2 cellular contexts compared by ENCODE assay signal in the genomic region with DNA sequence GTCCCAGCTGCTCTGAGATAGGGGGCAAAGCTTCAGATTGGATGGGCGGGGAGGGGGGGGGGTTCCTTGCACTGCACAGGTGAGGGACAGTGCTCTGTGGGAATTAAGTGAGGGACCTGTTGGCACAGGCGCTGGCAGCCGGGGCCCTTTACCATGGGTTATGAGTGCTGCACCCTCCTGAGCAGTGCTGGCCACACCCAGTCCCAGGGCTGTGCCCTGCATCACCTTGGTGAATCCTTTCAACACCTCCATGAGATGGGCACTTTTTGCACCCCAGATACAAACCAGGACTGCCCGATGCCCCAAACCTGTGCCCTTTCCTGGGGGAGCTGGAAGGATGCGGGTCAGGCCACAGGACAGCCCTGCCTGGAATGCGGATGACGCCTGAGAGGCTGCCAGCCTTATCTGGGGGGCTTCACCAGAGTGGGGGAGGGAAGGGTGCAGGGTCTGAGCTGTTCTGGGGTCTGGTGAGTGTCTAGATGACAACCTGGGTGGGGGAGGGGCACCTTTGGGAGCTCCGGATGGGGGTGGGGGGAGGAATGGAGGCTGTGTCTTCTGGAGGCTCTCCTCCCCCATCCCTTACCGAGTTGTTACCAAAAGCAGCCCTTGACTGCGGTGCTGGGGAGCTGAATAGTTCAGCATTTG.
TF ChIP-seq lines count a peak whose summit lies in the region.

No MANE protein-coding gene starts in this region.

TF ChIP-seq in SK-N-SH, 30 proteins besides CTCF, POLR2A, EP300 and RAD21:
- TF ChIP-seq, protein P1, sequence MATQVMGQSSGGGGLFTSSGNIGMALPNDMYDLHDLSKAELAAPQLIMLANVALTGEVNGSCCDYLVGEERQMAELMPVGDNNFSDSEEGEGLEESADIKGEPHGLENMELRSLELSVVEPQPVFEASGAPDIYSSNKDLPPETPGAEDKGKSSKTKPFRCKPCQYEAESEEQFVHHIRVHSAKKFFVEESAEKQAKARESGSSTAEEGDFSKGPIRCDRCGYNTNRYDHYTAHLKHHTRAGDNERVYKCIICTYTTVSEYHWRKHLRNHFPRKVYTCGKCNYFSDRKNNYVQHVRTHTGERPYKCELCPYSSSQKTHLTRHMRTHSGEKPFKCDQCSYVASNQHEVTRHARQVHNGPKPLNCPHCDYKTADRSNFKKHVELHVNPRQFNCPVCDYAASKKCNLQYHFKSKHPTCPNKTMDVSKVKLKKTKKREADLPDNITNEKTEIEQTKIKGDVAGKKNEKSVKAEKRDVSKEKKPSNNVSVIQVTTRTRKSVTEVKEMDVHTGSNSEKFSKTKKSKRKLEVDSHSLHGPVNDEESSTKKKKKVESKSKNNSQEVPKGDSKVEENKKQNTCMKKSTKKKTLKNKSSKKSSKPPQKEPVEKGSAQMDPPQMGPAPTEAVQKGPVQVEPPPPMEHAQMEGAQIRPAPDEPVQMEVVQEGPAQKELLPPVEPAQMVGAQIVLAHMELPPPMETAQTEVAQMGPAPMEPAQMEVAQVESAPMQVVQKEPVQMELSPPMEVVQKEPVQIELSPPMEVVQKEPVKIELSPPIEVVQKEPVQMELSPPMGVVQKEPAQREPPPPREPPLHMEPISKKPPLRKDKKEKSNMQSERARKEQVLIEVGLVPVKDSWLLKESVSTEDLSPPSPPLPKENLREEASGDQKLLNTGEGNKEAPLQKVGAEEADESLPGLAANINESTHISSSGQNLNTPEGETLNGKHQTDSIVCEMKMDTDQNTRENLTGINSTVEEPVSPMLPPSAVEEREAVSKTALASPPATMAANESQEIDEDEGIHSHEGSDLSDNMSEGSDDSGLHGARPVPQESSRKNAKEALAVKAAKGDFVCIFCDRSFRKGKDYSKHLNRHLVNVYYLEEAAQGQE (IDR thresholded peaks at IDR 0.05; ENCODE audit: low read depth, low read length): no peak
- TF ChIP-seq, protein P2, sequence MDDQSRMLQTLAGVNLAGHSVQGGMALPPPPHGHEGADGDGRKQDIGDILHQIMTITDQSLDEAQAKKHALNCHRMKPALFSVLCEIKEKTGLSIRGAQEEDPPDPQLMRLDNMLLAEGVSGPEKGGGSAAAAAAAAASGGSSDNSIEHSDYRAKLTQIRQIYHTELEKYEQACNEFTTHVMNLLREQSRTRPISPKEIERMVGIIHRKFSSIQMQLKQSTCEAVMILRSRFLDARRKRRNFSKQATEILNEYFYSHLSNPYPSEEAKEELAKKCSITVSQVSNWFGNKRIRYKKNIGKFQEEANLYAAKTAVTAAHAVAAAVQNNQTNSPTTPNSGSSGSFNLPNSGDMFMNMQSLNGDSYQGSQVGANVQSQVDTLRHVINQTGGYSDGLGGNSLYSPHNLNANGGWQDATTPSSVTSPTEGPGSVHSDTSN (IDR thresholded peaks at IDR 0.05): no peak
- TF ChIP-seq, protein P3, sequence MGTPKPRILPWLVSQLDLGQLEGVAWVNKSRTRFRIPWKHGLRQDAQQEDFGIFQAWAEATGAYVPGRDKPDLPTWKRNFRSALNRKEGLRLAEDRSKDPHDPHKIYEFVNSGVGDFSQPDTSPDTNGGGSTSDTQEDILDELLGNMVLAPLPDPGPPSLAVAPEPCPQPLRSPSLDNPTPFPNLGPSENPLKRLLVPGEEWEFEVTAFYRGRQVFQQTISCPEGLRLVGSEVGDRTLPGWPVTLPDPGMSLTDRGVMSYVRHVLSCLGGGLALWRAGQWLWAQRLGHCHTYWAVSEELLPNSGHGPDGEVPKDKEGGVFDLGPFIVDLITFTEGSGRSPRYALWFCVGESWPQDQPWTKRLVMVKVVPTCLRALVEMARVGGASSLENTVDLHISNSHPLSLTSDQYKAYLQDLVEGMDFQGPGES (IDR thresholded peaks at IDR 0.05; ENCODE audit: low read depth, low read length): no peak
- no peak for TF ChIP-seq TEAD4 (IDR thresholded peaks at IDR 0.05; ENCODE audit: borderline replicate concordance, insufficient read depth)
- no peak for TF ChIP-seq JUND (IDR thresholded peaks at IDR 0.05)
- TF ChIP-seq MEF2A (IDR thresholded peaks at IDR 0.05; ENCODE audit: borderline replicate concordance, low read depth): no peak
- TF ChIP-seq ELF1 (IDR thresholded peaks at IDR 0.05): no peak
- no peak for TF ChIP-seq FOXM1 (IDR thresholded peaks at IDR 0.05; ENCODE audit: low read depth)
- TF ChIP-seq MXI1 (IDR thresholded peaks at IDR 0.05; ENCODE audit: low read depth, low read length): no peak
- TF ChIP-seq POLR2AphosphoS5 (IDR thresholded peaks at IDR 0.05; ENCODE audit: low read depth, low read length): no peak
- no peak for TF ChIP-seq YY1 (IDR thresholded peaks at IDR 0.05; ENCODE audit: low read depth)
- TF ChIP-seq TCF12 (IDR thresholded peaks at IDR 0.05): no peak
- TF ChIP-seq CHD2 (IDR thresholded peaks at IDR 0.05; ENCODE audit: low read length, partially characterized antibody): no peak
- TF ChIP-seq RXRA (IDR thresholded peaks at IDR 0.05; ENCODE audit: borderline replicate concordance, low read depth): no peak
- TF ChIP-seq GATA2 (CRISPR knock-in tag; IDR thresholded peaks at IDR 0.05): no peak
- TF ChIP-seq RFX5 (IDR thresholded peaks at IDR 0.05; ENCODE audit: low read length): no peak
- TF ChIP-seq RCOR1 (IDR thresholded peaks at IDR 0.05; ENCODE audit: low read length): no peak
- no peak for TF ChIP-seq SMC3 (IDR thresholded peaks at IDR 0.05; ENCODE audit: low read depth, low read length)
- no peak for TF ChIP-seq FOSL2 (IDR thresholded peaks at IDR 0.05; ENCODE audit: borderline replicate concordance, low read depth)
- TF ChIP-seq TAF1 (IDR thresholded peaks at IDR 0.05; ENCODE audit: borderline replicate concordance, low read depth, low read length): no peak
TF ChIP-seq in SK-N-SH: peak in this region for 0.

TF ChIP-seq in SK-N-SH treated with all-trans-retinoic acid at 6 μM for 48 hours, 23 proteins besides CTCF, POLR2A, EP300 and RAD21:
- TF ChIP-seq ISL1 (CRISPR knock-in tag; IDR thresholded peaks at IDR 0.05): no peak
- TF ChIP-seq TOX (CRISPR knock-in tag; IDR thresholded peaks at IDR 0.05; ENCODE audit: borderline replicate concordance): no peak
- TF ChIP-seq, protein P4, sequence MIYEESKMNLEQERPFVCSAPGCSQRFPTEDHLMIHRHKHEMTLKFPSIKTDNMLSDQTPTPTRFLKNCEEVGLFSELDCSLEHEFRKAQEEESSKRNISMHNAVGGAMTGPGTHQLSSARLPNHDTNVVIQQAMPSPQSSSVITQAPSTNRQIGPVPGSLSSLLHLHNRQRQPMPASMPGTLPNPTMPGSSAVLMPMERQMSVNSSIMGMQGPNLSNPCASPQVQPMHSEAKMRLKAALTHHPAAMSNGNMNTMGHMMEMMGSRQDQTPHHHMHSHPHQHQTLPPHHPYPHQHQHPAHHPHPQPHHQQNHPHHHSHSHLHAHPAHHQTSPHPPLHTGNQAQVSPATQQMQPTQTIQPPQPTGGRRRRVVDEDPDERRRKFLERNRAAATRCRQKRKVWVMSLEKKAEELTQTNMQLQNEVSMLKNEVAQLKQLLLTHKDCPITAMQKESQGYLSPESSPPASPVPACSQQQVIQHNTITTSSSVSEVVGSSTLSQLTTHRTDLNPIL (CRISPR knock-in tag; IDR thresholded peaks at IDR 0.05; ENCODE audit: low read depth): no peak
- TF ChIP-seq ZNF565 (CRISPR knock-in tag; conservative IDR thresholded peaks at IDR 0.05; ENCODE audit: low read depth): no peak
- TF ChIP-seq ZNF8 (CRISPR knock-in tag; IDR thresholded peaks at IDR 0.05): no peak
